In genomic region chr1:183569141-183569540, GRCh38 we compare ENCODE assay signal across 11 cellular contexts.
DNase-seq lines count a peak whose midpoint lies in the region; ATAC-seq and TF ChIP-seq lines count a peak whose summit lies in the region.
"Had no signal": no experiment of that assay in that cellular context is flagged by ENCODE, and none has a peak within 500 bp of the region (broad histone marks: within the 10 kb centered on the region; RNA-seq: fewer than 3 reads in every experiment).

No MANE protein-coding gene starts in this region.

- DNase-seq in stimulated activated CD4-positive, alpha-beta T cell treated with anti-CD3 and anti-CD28 coated beads, Interleukin-15, amount 100 ng/mL, for 24 hours = peak; percentile 32
- DNase-seq in stimulated activated CD4-positive, alpha-beta T cell treated with anti-CD3 and anti-CD28 coated beads, Interleukin-4, amount 100 ng/mL, for 1 hour = no peak
- peak; percentile 24 for DNase-seq in fibroblast of peridontal ligament (ENCODE audit: extremely low read depth)
- peak in 1 of 2 donors; percentile 23 for DNase-seq in stimulated activated naive CD8-positive, alpha-beta T cell treated with anti-CD3 and anti-CD28 coated beads, Interleukin-15, amount 100 ng/mL, for 72 hours
- no peak for DNase-seq in GF-D8 (lab: John Stamatoyannopoulos, UW)
- no peak for DNase-seq in cortex of kidney (lab: John Stamatoyannopoulos, UW)
- DNase-seq: activated CD4-positive, alpha-beta T cell treated with anti-CD3 and anti-CD28 coated beads, Interleukin-2, amount 10 ng/mL, durations not matched to agents 7 days and 5 days; CD8-positive, alpha-beta T cell had no signal

- peak; percentile 77 for ATAC-seq in stimulated activated naive CD8-positive, alpha-beta T cell treated with anti-CD3 and anti-CD28 coated beads, Interleukin-15, amount 100 ng/mL, for 72 hours
- no peak for ATAC-seq in HG02571 (IDR thresholded peaks at IDR 0.05; ENCODE audit: unreplicated experiment)
- ATAC-seq: CD8-positive, alpha-beta T cell had no signal

- no peaks in the 10 kb centered on the region for H3K9me3 Mint-ChIP-seq in stimulated activated naive CD8-positive, alpha-beta T cell treated with anti-CD3 and anti-CD28 coated beads, Interleukin-15, amount 100 ng/mL, for 72 hours
- H3K9me3 Mint-ChIP-seq: activated CD4-positive, alpha-beta T cell treated with anti-CD3 and anti-CD28 coated beads, Interleukin-2, amount 10 ng/mL, durations not matched to agents 7 days and 5 days; CD8-positive, alpha-beta T cell had no signal

- peaks cover 27% of the 10 kb centered on the region for H3K27me3 Mint-ChIP-seq in stimulated activated naive CD8-positive, alpha-beta T cell treated with anti-CD3 and anti-CD28 coated beads, Interleukin-15, amount 100 ng/mL, for 72 hours
- H3K27me3 Mint-ChIP-seq: activated CD4-positive, alpha-beta T cell treated with anti-CD3 and anti-CD28 coated beads, Interleukin-2, amount 10 ng/mL, durations not matched to agents 7 days and 5 days had no signal

- no peak overlapping the region for H3K27ac Mint-ChIP-seq in stimulated activated naive CD8-positive, alpha-beta T cell treated with anti-CD3 and anti-CD28 coated beads, Interleukin-15, amount 100 ng/mL, for 72 hours
- H3K27ac Mint-ChIP-seq: activated CD4-positive, alpha-beta T cell treated with anti-CD3 and anti-CD28 coated beads, Interleukin-2, amount 10 ng/mL, durations not matched to agents 7 days and 5 days; CD8-positive, alpha-beta T cell had no signal

- H4K20me1 ChIP-seq in OCI-LY3 (ENCODE audit: insufficient read depth, low read length) = peaks cover 45% of the 10 kb centered on the region

- H3K27me3 ChIP-seq in OCI-LY3 (ENCODE audit: low read depth, low read length) = no peaks in the 10 kb centered on the region

- H3K4me3 ChIP-seq in OCI-LY3 (ENCODE audit: low read length) = no peak overlapping the region
- H3K4me3 ChIP-seq: HAP-1 had no signal

- H3K4me3 Mint-ChIP-seq in stimulated activated naive CD8-positive, alpha-beta T cell treated with anti-CD3 and anti-CD28 coated beads, Interleukin-15, amount 100 ng/mL, for 72 hours = no peak overlapping the region
- H3K4me3 Mint-ChIP-seq: activated CD4-positive, alpha-beta T cell treated with anti-CD3 and anti-CD28 coated beads, Interleukin-2, amount 10 ng/mL, durations not matched to agents 7 days and 5 days; CD8-positive, alpha-beta T cell had no signal

- no peak for TF ChIP-seq CTCF in OCI-LY3 (IDR thresholded peaks at IDR 0.05; ENCODE audit: low read depth, low read length)

- no peaks in the 10 kb centered on the region for H3K9me3 ChIP-seq in OCI-LY3 (ENCODE audit: insufficient read depth, low read length)
- H3K9me3 ChIP-seq: HAP-1 had no signal

- H3K27ac ChIP-seq in OCI-LY3 (ENCODE audit: low read length) = peak overlapping the region; percentile 43

- H3K36me3 ChIP-seq in OCI-LY3 (replicated peaks; ENCODE audit: low read depth, low read length) = peaks cover 85% of the 10 kb centered on the region
- H3K36me3 ChIP-seq: HAP-1 had no signal

- H2AFZ ChIP-seq in OCI-LY3 (ENCODE audit: low read depth, low read length) = no peak overlapping the region

- H3K4me2 ChIP-seq in OCI-LY3 (ENCODE audit: low read length) = no peak overlapping the region

- peaks cover 47% of the 10 kb centered on the region for H3K79me2 ChIP-seq in OCI-LY3 (ENCODE audit: low read length)

- H3K4me1 Mint-ChIP-seq in stimulated activated naive CD8-positive, alpha-beta T cell treated with anti-CD3 and anti-CD28 coated beads, Interleukin-15, amount 100 ng/mL, for 72 hours = peaks cover 27% of the 10 kb centered on the region

- H3K9ac ChIP-seq in OCI-LY3 (ENCODE audit: low read length) = no peak overlapping the region

- peaks cover 37% of the 10 kb centered on the region for H3K4me1 ChIP-seq in OCI-LY3 (ENCODE audit: low read length)
- H3K4me1 ChIP-seq: HAP-1 had no signal

Comparison
In these comparisons a context has a peak if more than half of its experiments do, and no peak if none do; other contexts are left out.
1. DNase-seq: peak in stimulated activated CD4-positive, alpha-beta T cell treated with anti-CD3 and anti-CD28 coated beads, Interleukin-15, amount 100 ng/mL, for 24 hours (single experiment) and fibroblast of peridontal ligament (single experiment); none in stimulated activated CD4-positive, alpha-beta T cell treated with anti-CD3 and anti-CD28 coated beads, Interleukin-4, amount 100 ng/mL, for 1 hour (single experiment), GF-D8 (single experiment) and cortex of kidney (single experiment).